Comparison of ENCODE assay signal across 13 cellular contexts in genomic region chr9:31597977-31598376, GRCh38.
DNase-seq lines count a peak whose midpoint lies in the region; ATAC-seq, FAIRE-seq and TF ChIP-seq lines count a peak whose summit lies in the region.
"Had no signal": no experiment of that assay in that cellular context is flagged by ENCODE, and none has a peak within 500 bp of the region (broad histone marks: within the 10 kb centered on the region; RNA-seq: fewer than 3 reads in every experiment).

No MANE protein-coding gene starts in this region.

- no peak overlapping the region for H3K4me3 ChIP-seq in GM12865 (ENCODE audit: low read depth, low read length)

- H3K36me3 Mint-ChIP-seq in activated T-helper 2 cell treated with anti-CD3 and anti-CD28 coated beads, Interferon-gamma antibody, Interleukin-2, Interleukin-4, amounts not matched to agents 10 μg/mL and 5 μg/mL and 100 μg/mL, durations not matched to agents 14 hours and 24 hours and 36 hours (ENCODE audit: low read depth) = no peaks in the 10 kb centered on the region

- H3K27ac ChIP-seq in foreskin keratinocyte = peak overlapping the region; percentile 16

- H3K9me3 Mint-ChIP-seq in activated T-helper 2 cell treated with anti-CD3 and anti-CD28 coated beads, Interferon-gamma antibody, Interleukin-2, Interleukin-4, amounts not matched to agents 10 μg/mL and 5 μg/mL and 100 μg/mL, durations not matched to agents 14 hours and 24 hours and 36 hours = no peaks in the 10 kb centered on the region

- ATAC-seq in GM21737 (IDR thresholded peaks at IDR 0.05; ENCODE audit: unreplicated experiment) (peak; percentile 82), foreskin keratinocyte (peak; percentile 100)
- ATAC-seq: Panc1, right cardiac atrium had no signal

- FAIRE-seq in D721Med (lab: Jason Lieb, UNC) = no peak

- TF ChIP-seq CTCF in GM12865 (IDR thresholded peaks at IDR 0.05; ENCODE audit: insufficient read depth, low read depth, low read length, missing control alignments) = no peak
- no peak for TF ChIP-seq CTCF in foreskin keratinocyte (conservative IDR thresholded peaks at IDR 0.05)
- TF ChIP-seq CTCF in D721Med (IDR thresholded peaks at IDR 0.05; ENCODE audit: insufficient read depth, missing control alignments) = no peak

- H3K27me3 Mint-ChIP-seq in activated T-helper 2 cell treated with anti-CD3 and anti-CD28 coated beads, Interferon-gamma antibody, Interleukin-2, Interleukin-4, amounts not matched to agents 10 μg/mL and 5 μg/mL and 100 μg/mL, durations not matched to agents 14 hours and 24 hours and 36 hours (ENCODE audit: low read depth) = no peaks in the 10 kb centered on the region

- intact Hi-C loops in activated T-helper 2 cell treated with anti-CD3 and anti-CD28 coated beads, Interferon-gamma antibody, Interleukin-2, Interleukin-4, amounts not matched to agents 10 μg/mL and 5 μg/mL and 100 μg/mL, durations not matched to agents 14 hours and 24 hours and 36 hours (cut with micrococcal nuclease) = no loop called here

- H3K4me1 Mint-ChIP-seq in activated T-helper 2 cell treated with anti-CD3 and anti-CD28 coated beads, Interferon-gamma antibody, Interleukin-2, Interleukin-4, amounts not matched to agents 10 μg/mL and 5 μg/mL and 100 μg/mL, durations not matched to agents 14 hours and 24 hours and 36 hours (ENCODE audit: low read depth) = peaks cover 4% of the 10 kb centered on the region

- DNase-seq in GM12865 (ENCODE audit: low read depth) (peak; percentile 42), LHCN-M2 (ENCODE audit: low read depth) (peak; percentile 74), foreskin keratinocyte (peak; percentile 87 to 94), NCI-H1417 treated with DMSO at 0.1 percent for 48 hours (lab: John Stamatoyannopoulos, UW) (no peak), D721Med (ENCODE audit: insufficient read length, low spot score) (no peak)
- DNase-seq in activated T-helper 2 cell treated with anti-CD3 and anti-CD28 coated beads, Interferon-gamma antibody, Interleukin-2, Interleukin-4, amounts not matched to agents 10 μg/mL and 5 μg/mL and 100 μg/mL, durations not matched to agents 14 hours and 24 hours and 36 hours (ENCODE audit: low spot score) = no peak
- DNase-seq in activated CD4-positive, alpha-beta T cell treated with anti-CD3 and anti-CD28 coated beads, Interleukin-2, amount 50 U/mL, for 1 hour = no peak
- DNase-seq: activated CD4-positive, alpha-beta T cell treated with anti-CD3 and anti-CD28 coated beads, Interleukin-2, amount 50 U/mL, for 48 hours; DMS 273 treated with DMSO at 0.1 percent for 48 hours; right cardiac atrium; stimulated activated naive CD4-positive, alpha-beta T cell treated with Interleukin-2 at 50 U/mL for 16 hours had no signal

- H3K27me3 ChIP-seq in foreskin keratinocyte = no peaks in the 10 kb centered on the region

- peaks cover 16% of the 10 kb centered on the region for H3K4me1 ChIP-seq in foreskin keratinocyte

- no peak overlapping the region for H3K4me3 Mint-ChIP-seq in activated T-helper 2 cell treated with anti-CD3 and anti-CD28 coated beads, Interferon-gamma antibody, Interleukin-2, Interleukin-4, amounts not matched to agents 10 μg/mL and 5 μg/mL and 100 μg/mL, durations not matched to agents 14 hours and 24 hours and 36 hours (ENCODE audit: low read depth)

- no peak overlapping the region for H3K27ac Mint-ChIP-seq in activated T-helper 2 cell treated with anti-CD3 and anti-CD28 coated beads, Interferon-gamma antibody, Interleukin-2, Interleukin-4, amounts not matched to agents 10 μg/mL and 5 μg/mL and 100 μg/mL, durations not matched to agents 14 hours and 24 hours and 36 hours

Comparison
In these comparisons a context has a peak if more than half of its experiments do, and no peak if none do; other contexts are left out.
1. DNase-seq: peak in GM12865 (single experiment), LHCN-M2 (single experiment) and foreskin keratinocyte (2 of 2); none in NCI-H1417 treated with DMSO at 0.1 percent for 48 hours (single experiment), activated T-helper 2 cell treated with anti-CD3 and anti-CD28 coated beads, Interferon-gamma antibody, Interleukin-2, Interleukin-4, amounts not matched to agents 10 μg/mL and 5 μg/mL and 100 μg/mL, durations not matched to agents 14 hours and 24 hours and 36 hours (single experiment), D721Med (single experiment) and activated CD4-positive, alpha-beta T cell treated with anti-CD3 and anti-CD28 coated beads, Interleukin-2, amount 50 U/mL, for 1 hour (single experiment).